8 cellular contexts compared by ENCODE assay signal in genomic region chr16:74606521-74607309, GRCh38. TPM values are rescaled to one million over a fixed set of nuclear protein-coding genes. Genes with fewer than 3 reads are reported as not detected.
A peak's percentile ranks its signal among the peaks of the same experiment; 100 is the strongest.
DNase-seq lines count a peak whose midpoint lies in the region; ATAC-seq and TF ChIP-seq lines count a peak whose summit lies in the region.

Gene GLG1, minus strand, starts transcription at chr16:74607114. Its CDS starts 20 bp downstream, at chr16:74607094.

- POLR2A ChIA-PET in activated CD8-positive, alpha-beta T cell treated with anti-CD3 and anti-CD28 coated beads, Interleukin-2, amount 10 ng/mL, durations not matched to agents 7 days and 5 days (lab: Charles Lee): interaction anchor here (0.7 to 4.7 kb wide), 10 partner anchors 10 to 166 kb away, joined by 3 to 28 read pairs (median 5); partner anchors contain the start of gene RFWD3

- peak within 1 kb of the TSS; percentile 95 for H3K4me3 ChIP-seq in lung

- no peaks in the 10 kb centered on the region for H3K27me3 Mint-ChIP-seq in activated CD8-positive, alpha-beta T cell treated with anti-CD3 and anti-CD28 coated beads, Interleukin-2, amount 10 ng/mL, durations not matched to agents 7 days and 5 days (ENCODE audit: low read depth)

- H3K9me3 ChIP-seq in lung (ENCODE audit: control insufficient read depth in 2 of 2, insufficient read depth in 1 of 2, low read length in 1 of 2): no peaks in the 10 kb centered on the region

- H3K27ac ChIP-seq in C4-2B: peak within 1 kb of the TSS; percentile 92
- H3K27ac ChIP-seq in lung (ENCODE audit: low read depth in 1 of 2, low read length in 1 of 2): peak within 1 kb of the TSS; percentile 88 to 96

- H3K4me1 Mint-ChIP-seq in activated CD8-positive, alpha-beta T cell treated with anti-CD3 and anti-CD28 coated beads, Interleukin-2, amount 10 ng/mL, durations not matched to agents 7 days and 5 days (ENCODE audit: low read depth): peaks cover 64% of the 10 kb centered on the region

- H3K36me3 Mint-ChIP-seq in activated CD8-positive, alpha-beta T cell treated with anti-CD3 and anti-CD28 coated beads, Interleukin-2, amount 10 ng/mL, durations not matched to agents 7 days and 5 days (ENCODE audit: low read depth): peaks cover 29% of the 10 kb centered on the region

- H3K9me3 Mint-ChIP-seq in activated CD8-positive, alpha-beta T cell treated with anti-CD3 and anti-CD28 coated beads, Interleukin-2, amount 10 ng/mL, durations not matched to agents 7 days and 5 days (ENCODE audit: insufficient read depth): no peaks in the 10 kb centered on the region

- peak; percentile 67 for DNase-seq in NCI-H82 treated with DMSO at 0.1 percent for 48 hours (lab: John Stamatoyannopoulos, UW; ENCODE audit: unreplicated experiment)
- DNase-seq in activated CD8-positive, alpha-beta T cell treated with anti-CD3 and anti-CD28 coated beads, Interleukin-2, amount 10 ng/mL, durations not matched to agents 7 days and 5 days: peak; percentile 93
- peak; percentile 93 for DNase-seq in ecto neural progenitor cell (ENCODE audit: low spot score)
- DNase-seq in lung (ENCODE audit: low spot score): peak; percentile 91
- peak; percentile 79 to 89 (median 82) for DNase-seq in stimulated activated CD4-positive, alpha-beta T cell treated with anti-CD3 and anti-CD28 coated beads, TNF-alpha, amount 100 ng/mL, for 24 hours (ENCODE audit: low read depth in 3 of 3)

- H3K4me1 ChIP-seq in lung (ENCODE audit: control insufficient read depth in 2 of 2, insufficient read depth in 2 of 2, low read length in 2 of 2): peaks cover 4 to 7% of the 10 kb centered on the region in 2 donors

- WGBS in lung, 2 donors: 0 to 1% methylated on average over 74 to 77 of the region's 77 CpGs

- CTCF ChIA-PET in activated CD8-positive, alpha-beta T cell treated with anti-CD3 and anti-CD28 coated beads, Interleukin-2, amount 10 ng/mL, durations not matched to agents 7 days and 5 days (lab: Charles Lee): interaction anchor here (0.8 to 2.8 kb wide), 2 partner anchors 18 to 28 kb away, joined by 3 to 8 read pairs; no protein-coding TSS in a partner anchor

- no peak for TF ChIP-seq CTCF in C4-2B (conservative IDR thresholded peaks at IDR 0.05)
- TF ChIP-seq CTCF in lung (IDR thresholded peaks at IDR 0.05; ENCODE audit: control extremely low read depth, extremely low read depth): no peak

- ATAC-seq in GM19351 (IDR thresholded peaks at IDR 0.05; ENCODE audit: unreplicated experiment): peak; percentile 94
- ATAC-seq in HG03520 (IDR thresholded peaks at IDR 0.05; ENCODE audit: unreplicated experiment): peak; percentile 90
- ATAC-seq in activated CD8-positive, alpha-beta T cell treated with anti-CD3 and anti-CD28 coated beads, Interleukin-2, amount 10 ng/mL, durations not matched to agents 7 days and 5 days: peak; percentile 91
- ATAC-seq in lung (ENCODE audit: insufficient read depth, low FRiP score): peak; percentile 98

- no peaks in the 10 kb centered on the region for H3K36me3 ChIP-seq in lung (ENCODE audit: control insufficient read depth in 2 of 2, insufficient read depth in 2 of 2, low read length in 2 of 2)

- peak within 1 kb of the TSS; percentile 89 for H3K27ac Mint-ChIP-seq in activated CD8-positive, alpha-beta T cell treated with anti-CD3 and anti-CD28 coated beads, Interleukin-2, amount 10 ng/mL, durations not matched to agents 7 days and 5 days

- no peaks in the 10 kb centered on the region for H3K27me3 ChIP-seq in lung (ENCODE audit: control insufficient read depth, insufficient read depth)

- H3K4me3 Mint-ChIP-seq in activated CD8-positive, alpha-beta T cell treated with anti-CD3 and anti-CD28 coated beads, Interleukin-2, amount 10 ng/mL, durations not matched to agents 7 days and 5 days: peak within 1 kb of the TSS; percentile 88

RNA-seq across cellular contexts. Expression of gene GLG1, which starts in this region (rescaled TPM):
- total RNA-seq in activated CD8-positive, alpha-beta T cell treated with anti-CD3 and anti-CD28 coated beads, Interleukin-2, amount 10 ng/mL, durations not matched to agents 7 days and 5 days: 100 to 1,000 TPM; 110 to 112 TPM
- total RNA-seq in lung: 100 to 1,000 TPM; 106 to 156 TPM
- polyA plus RNA-seq in lung: 10 to 100 TPM; 24.6 to 49.8 TPM

Comparison
In these comparisons a context has a peak if more than half of its experiments do, and no peak if none do; other contexts are left out.
1. Peak in every context shown above with its lines: DNase-seq, ATAC-seq, H3K4me3 ChIP-seq and H3K27ac ChIP-seq.